12 cellular contexts compared by ENCODE assay signal in the genomic region with DNA sequence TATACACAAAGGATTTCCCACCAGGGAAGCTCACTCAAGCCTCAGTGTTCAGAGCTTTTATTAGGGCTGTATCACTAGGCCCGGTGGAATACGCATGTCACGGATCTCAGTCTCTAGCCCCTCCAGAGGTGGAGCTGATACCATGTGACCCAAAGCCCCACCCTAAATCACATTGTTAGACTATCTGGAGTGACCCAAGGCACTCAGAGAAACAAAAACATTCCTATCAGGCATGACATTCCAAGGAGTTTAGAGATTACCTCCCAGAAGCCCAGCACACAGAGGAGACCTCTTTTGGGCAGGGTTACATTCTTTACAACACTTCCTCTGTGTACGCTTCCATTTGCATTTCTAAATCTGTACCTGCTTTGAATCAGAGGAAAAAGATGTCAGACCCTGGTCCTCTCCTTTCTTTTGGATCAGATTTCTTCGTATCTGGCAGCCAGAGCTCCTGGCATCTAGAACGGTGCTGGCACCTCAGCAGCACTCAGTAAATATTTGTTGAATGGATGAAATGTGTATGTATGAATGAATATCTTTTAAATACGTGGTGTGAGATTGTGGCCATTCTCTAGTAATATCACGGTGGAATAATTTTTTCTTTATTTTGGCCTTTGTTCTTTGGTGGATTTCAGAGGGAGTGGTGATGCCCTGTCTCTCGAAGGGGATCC. TPM values are rescaled to one million over a fixed set of nuclear protein-coding genes. Genes with fewer than 3 reads are reported as not detected.
DNase-seq lines count a peak whose midpoint lies in the region; ATAC-seq, FAIRE-seq and TF ChIP-seq lines count a peak whose summit lies in the region.
"Had no signal": no experiment of that assay in that cellular context is flagged by ENCODE, and none has a peak within 500 bp of the region (broad histone marks: within the 10 kb centered on the region; RNA-seq: fewer than 3 reads in every experiment).

No MANE protein-coding gene starts in this region.

- H3K27ac ChIP-seq in A549, result peak overlapping the region; percentile 85 to 88
- no peak overlapping the region for H3K27ac ChIP-seq in lung (ENCODE audit: low read depth in 1 of 2, low read length in 1 of 2)
- H3K27ac ChIP-seq in coronary artery, result peak overlapping the region in 1 of 2 donors; percentile 24

- CTCF ChIA-PET in A549 (lab: Yijun Ruan, JAX), result interaction anchor here (0.9 to 2.2 kb wide), 7 partner anchors 8 to 36 kb away, joined by 3 to 9 read pairs (median 3); no protein-coding TSS in a partner anchor

- TF ChIP-seq POLR2A in A549 (IDR thresholded peaks at IDR 0.05; ENCODE audit: low read length), result no peak

- H3K4me3 ChIP-seq in A549 (0 out of 3 replicates have a peak overlapping the region, but pooled peaks have one; percentile 23), cardiac fibroblast (replicated peaks in 1 of 2; ENCODE audit: low read depth in 2 of 2, low read length in 2 of 2) (no peak overlapping the region), lung (no peak overlapping the region), coronary artery (no peak overlapping the region)

- H3K4me2 ChIP-seq in A549, result peak overlapping the region; percentile 76

- H3K9me3 ChIP-seq in A549 (no peaks in the 10 kb centered on the region; the same call in 2 of the 3 replicates), lung (ENCODE audit: control insufficient read depth in 2 of 2, insufficient read depth in 1 of 2, low read length in 1 of 2) (no peaks in the 10 kb centered on the region)

- no peaks in the 10 kb centered on the region for H3K27me3 ChIP-seq in lung (ENCODE audit: control insufficient read depth, insufficient read depth)

- TF ChIP-seq CTCF in A549 (IDR thresholded peaks at IDR 0.05) (no peak), cardiac fibroblast (IDR thresholded peaks at IDR 0.05; ENCODE audit: low read depth, low read length) (no peak), lung (IDR thresholded peaks at IDR 0.05; ENCODE audit: control extremely low read depth, extremely low read depth) (no peak), coronary artery (IDR thresholded peaks at IDR 0.05) (no peak)

- no peak for FAIRE-seq in A549 (lab: Jason Lieb, UNC)

- H3K36me3 ChIP-seq in lung (ENCODE audit: control insufficient read depth in 2 of 2, insufficient read depth in 2 of 2, low read length in 2 of 2), result no peaks in the 10 kb centered on the region

- TF ChIP-seq RAD21 in A549 (conservative IDR thresholded peaks at IDR 0.05 in 1 of 2, IDR thresholded peaks at IDR 0.05 in 1 of 2), result no peak
- no peak for TF ChIP-seq RAD21 in Ishikawa (IDR thresholded peaks at IDR 0.05; ENCODE audit: low read depth)

- H3K4me1 ChIP-seq in A549, result peaks cover 35% of the 10 kb centered on the region
- no peaks in the 10 kb centered on the region for H3K4me1 ChIP-seq in lung (ENCODE audit: control insufficient read depth in 2 of 2, insufficient read depth in 2 of 2, low read length in 2 of 2)

- TF ChIP-seq EP300 in A549 (IDR thresholded peaks at IDR 0.05), result peak in 1 of 2 experiments; percentile 48; a peak in 1 of 5 replicates
- TF ChIP-seq EP300 in Ishikawa (IDR thresholded peaks at IDR 0.05; ENCODE audit: borderline replicate concordance), result no peak

- ATAC-seq in A549 (peak; percentile 93 to 97), lung (ENCODE audit: insufficient read depth, low FRiP score) (peak; percentile 34), GM21723 (IDR thresholded peaks at IDR 0.05; ENCODE audit: unreplicated experiment) (no peak), HG02884 (IDR thresholded peaks at IDR 0.05; ENCODE audit: unreplicated experiment) (no peak)

- DNase-seq in A549 (ENCODE audit: low read depth in 1 of 2, low spot score in 1 of 2), result peak; percentile 28 to 88
- DNase-seq in cardiac fibroblast (ENCODE audit: low read depth in 2 of 2), result peak; percentile 21 to 63
- DNase-seq in lung (ENCODE audit: low spot score), result no peak
- no peak for DNase-seq in activated CD4-positive, alpha-beta T cell treated with anti-CD3 and anti-CD28 coated beads, Interleukin-2, amount 50 U/mL, for 1 hour
- DNase-seq in coronary artery (ENCODE audit: low spot score), result no peak
- DNase-seq: activated CD4-positive, CD25-positive, alpha-beta regulatory T cell treated with anti-CD3 and anti-CD28 coated beads, Interleukin-2, amount 50 U/mL, for 72 hours; activated effector memory CD4-positive, alpha-beta T cell treated with Interleukin-2 at 50 U/mL for 16 hours; hippocampal formation; NCI-H2081 had no signal

- WGBS in A549 (ENCODE audit: missing lambda C conversion rate), result 15% methylated on average over 9 of the region's 9 CpGs
- 64 to 75% methylated on average over 9 of the region's 9 CpGs for WGBS in lung, 2 donors

- POLR2A ChIA-PET in A549 (lab: Yijun Ruan, JAX), result interaction anchor here (1.1 to 2.3 kb wide), 3 partner anchors 35 to 40 kb away, joined by 4 to 15 read pairs (median 13); a partner anchor contains a TSS

TF ChIP-seq in A549, 52 proteins besides CTCF, POLR2A, EP300 and RAD21:
- TF ChIP-seq JUN (IDR thresholded peaks at IDR 0.05), result peak in 1 of 2 experiments; percentile 34; a peak in 1 of 5 replicates
- TF ChIP-seq CBX2 (IDR thresholded peaks at IDR 0.05; ENCODE audit: borderline replicate concordance, low read depth), result no peak
- TF ChIP-seq, protein P1, sequence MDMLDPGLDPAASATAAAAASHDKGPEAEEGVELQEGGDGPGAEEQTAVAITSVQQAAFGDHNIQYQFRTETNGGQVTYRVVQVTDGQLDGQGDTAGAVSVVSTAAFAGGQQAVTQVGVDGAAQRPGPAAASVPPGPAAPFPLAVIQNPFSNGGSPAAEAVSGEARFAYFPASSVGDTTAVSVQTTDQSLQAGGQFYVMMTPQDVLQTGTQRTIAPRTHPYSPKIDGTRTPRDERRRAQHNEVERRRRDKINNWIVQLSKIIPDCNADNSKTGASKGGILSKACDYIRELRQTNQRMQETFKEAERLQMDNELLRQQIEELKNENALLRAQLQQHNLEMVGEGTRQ (IDR thresholded peaks at IDR 0.05), result peak; percentile 71
- TF ChIP-seq GATA3 (IDR thresholded peaks at IDR 0.05; ENCODE audit: borderline replicate concordance), result peak; percentile 49; the same call in 1 of the 2 replicates
- TF ChIP-seq, protein P2, sequence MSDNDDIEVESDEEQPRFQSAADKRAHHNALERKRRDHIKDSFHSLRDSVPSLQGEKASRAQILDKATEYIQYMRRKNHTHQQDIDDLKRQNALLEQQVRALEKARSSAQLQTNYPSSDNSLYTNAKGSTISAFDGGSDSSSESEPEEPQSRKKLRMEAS (IDR thresholded peaks at IDR 0.05), result peak; percentile 40; the same call in 1 of the 2 replicates
- TF ChIP-seq HOXB5 (CRISPR knock-in tag; IDR thresholded peaks at IDR 0.05), result 0 out of 2 replicates have a peak, but pooled peaks have one; percentile 22
- no peak for TF ChIP-seq KDM5A (IDR thresholded peaks at IDR 0.05)

TF ChIP-seq in Ishikawa, 13 proteins besides CTCF, POLR2A, EP300 and RAD21:
- TF ChIP-seq, protein P2 (IDR thresholded peaks at IDR 0.05), result no peak
- TF ChIP-seq, protein P3, sequence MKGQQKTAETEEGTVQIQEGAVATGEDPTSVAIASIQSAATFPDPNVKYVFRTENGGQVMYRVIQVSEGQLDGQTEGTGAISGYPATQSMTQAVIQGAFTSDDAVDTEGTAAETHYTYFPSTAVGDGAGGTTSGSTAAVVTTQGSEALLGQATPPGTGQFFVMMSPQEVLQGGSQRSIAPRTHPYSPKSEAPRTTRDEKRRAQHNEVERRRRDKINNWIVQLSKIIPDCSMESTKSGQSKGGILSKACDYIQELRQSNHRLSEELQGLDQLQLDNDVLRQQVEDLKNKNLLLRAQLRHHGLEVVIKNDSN (IDR thresholded peaks at IDR 0.05), result peak; percentile 70
- TF ChIP-seq TAF1 (IDR thresholded peaks at IDR 0.05; ENCODE audit: low read depth) (no peak), TCF12 (IDR thresholded peaks at IDR 0.05; ENCODE audit: low read depth) (no peak), NFIC (IDR thresholded peaks at IDR 0.05) (no peak), YY1 (IDR thresholded peaks at IDR 0.05; ENCODE audit: low read depth) (no peak), TEAD4 (IDR thresholded peaks at IDR 0.05) (peak; percentile 64)
- TF ChIP-seq, protein P4, sequence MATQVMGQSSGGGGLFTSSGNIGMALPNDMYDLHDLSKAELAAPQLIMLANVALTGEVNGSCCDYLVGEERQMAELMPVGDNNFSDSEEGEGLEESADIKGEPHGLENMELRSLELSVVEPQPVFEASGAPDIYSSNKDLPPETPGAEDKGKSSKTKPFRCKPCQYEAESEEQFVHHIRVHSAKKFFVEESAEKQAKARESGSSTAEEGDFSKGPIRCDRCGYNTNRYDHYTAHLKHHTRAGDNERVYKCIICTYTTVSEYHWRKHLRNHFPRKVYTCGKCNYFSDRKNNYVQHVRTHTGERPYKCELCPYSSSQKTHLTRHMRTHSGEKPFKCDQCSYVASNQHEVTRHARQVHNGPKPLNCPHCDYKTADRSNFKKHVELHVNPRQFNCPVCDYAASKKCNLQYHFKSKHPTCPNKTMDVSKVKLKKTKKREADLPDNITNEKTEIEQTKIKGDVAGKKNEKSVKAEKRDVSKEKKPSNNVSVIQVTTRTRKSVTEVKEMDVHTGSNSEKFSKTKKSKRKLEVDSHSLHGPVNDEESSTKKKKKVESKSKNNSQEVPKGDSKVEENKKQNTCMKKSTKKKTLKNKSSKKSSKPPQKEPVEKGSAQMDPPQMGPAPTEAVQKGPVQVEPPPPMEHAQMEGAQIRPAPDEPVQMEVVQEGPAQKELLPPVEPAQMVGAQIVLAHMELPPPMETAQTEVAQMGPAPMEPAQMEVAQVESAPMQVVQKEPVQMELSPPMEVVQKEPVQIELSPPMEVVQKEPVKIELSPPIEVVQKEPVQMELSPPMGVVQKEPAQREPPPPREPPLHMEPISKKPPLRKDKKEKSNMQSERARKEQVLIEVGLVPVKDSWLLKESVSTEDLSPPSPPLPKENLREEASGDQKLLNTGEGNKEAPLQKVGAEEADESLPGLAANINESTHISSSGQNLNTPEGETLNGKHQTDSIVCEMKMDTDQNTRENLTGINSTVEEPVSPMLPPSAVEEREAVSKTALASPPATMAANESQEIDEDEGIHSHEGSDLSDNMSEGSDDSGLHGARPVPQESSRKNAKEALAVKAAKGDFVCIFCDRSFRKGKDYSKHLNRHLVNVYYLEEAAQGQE (IDR thresholded peaks at IDR 0.05; ENCODE audit: low read depth), result no peak

RNA-seq across cellular contexts. Expression of a gene that starts 37.7 kb away (rescaled TPM):
- polyA plus RNA-seq in A549 (2011; rRNA removed) (217 and 229 TPM in 2 replicates), A549 (2017; fragmentation: RNase III; extraction: RNeasy Plus Mini Kit Qiagen cat#74134 plus additional on column Dnase treatment) (121 to 133 TPM (median 131 TPM) in 3 replicates), lung (10 to 100 TPM; 30.6 to 51.7 TPM)
- 42.4 TPM in 2 replicates for polyA plus RNA-seq in A549 (2012; cell fraction: cytosol; rRNA removed)
- 17.1 and 25.1 TPM in 2 replicates for polyA plus RNA-seq in A549 (2012; cell fraction: nucleus; rRNA removed)
- polyA minus RNA-seq in A549 (2011; rRNA and poly(A)+ RNA removed), result 204 and 226 TPM in 2 replicates
- 100 to 1,000 TPM; 129 to 161 TPM for total RNA-seq in lung

Comparison
In these comparisons a context has a peak if more than half of its experiments do, and no peak if none do; other contexts are left out.
1. ATAC-seq: peak in A549 (2 of 2) and lung (single experiment); none in GM21723 (single experiment) and HG02884 (single experiment).
2. DNase-seq: peak in A549 (2 of 2) and cardiac fibroblast (2 of 2); none in lung (single experiment), activated CD4-positive, alpha-beta T cell treated with anti-CD3 and anti-CD28 coated beads, Interleukin-2, amount 50 U/mL, for 1 hour (single experiment) and coronary artery (single experiment).
3. H3K27ac ChIP-seq: peak in A549 (2 of 2); none in lung (0 of 2).